ENCODE assay signal across 1 cellular context in the genomic region with DNA sequence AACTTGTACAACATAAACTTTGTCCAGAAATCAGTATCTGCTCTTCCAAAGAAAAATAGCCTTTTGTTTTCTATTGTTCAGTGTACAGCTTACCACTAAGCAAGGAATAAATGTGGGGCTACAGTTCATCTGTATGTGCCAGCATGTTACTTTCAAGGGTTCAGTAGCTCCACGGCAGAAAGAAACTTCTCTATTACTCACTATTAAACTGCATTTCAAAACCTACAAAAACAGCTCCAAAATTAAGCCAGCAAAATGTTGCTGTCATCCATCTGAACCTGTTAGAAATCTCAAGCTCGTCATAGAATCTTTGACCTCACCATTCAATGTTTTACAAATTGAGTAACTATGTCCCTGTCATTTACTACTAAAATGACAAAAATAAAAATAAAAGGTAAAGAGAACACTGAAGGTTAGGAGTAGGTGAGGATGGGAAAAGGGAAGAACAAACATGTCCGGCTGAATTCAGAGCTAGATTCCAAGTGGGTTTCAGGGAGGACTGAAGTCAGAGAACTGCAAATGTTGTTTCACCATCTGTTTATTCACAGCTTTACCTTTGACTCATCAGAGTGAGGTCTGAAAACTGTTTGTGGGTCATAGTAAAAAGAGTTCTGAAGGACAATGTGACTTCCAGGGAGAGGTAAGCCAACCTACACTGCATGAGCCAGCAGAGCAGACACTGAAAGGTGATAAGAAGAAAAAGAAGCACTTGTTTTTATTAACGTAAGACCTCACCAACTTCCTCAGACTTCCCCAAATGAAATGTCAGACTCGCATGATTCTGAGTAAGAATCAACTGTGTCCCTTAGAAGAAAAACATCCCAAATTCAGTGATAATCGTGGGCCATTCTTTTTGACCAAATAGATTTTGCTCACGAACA.
TF ChIP-seq lines count a peak whose summit lies in the region.

No MANE protein-coding gene starts in this region.

TF ChIP-seq in HepG2, 621 proteins besides CTCF, POLR2A, EP300 and RAD21 (continued from another document):
- TF ChIP-seq, protein P1, sequence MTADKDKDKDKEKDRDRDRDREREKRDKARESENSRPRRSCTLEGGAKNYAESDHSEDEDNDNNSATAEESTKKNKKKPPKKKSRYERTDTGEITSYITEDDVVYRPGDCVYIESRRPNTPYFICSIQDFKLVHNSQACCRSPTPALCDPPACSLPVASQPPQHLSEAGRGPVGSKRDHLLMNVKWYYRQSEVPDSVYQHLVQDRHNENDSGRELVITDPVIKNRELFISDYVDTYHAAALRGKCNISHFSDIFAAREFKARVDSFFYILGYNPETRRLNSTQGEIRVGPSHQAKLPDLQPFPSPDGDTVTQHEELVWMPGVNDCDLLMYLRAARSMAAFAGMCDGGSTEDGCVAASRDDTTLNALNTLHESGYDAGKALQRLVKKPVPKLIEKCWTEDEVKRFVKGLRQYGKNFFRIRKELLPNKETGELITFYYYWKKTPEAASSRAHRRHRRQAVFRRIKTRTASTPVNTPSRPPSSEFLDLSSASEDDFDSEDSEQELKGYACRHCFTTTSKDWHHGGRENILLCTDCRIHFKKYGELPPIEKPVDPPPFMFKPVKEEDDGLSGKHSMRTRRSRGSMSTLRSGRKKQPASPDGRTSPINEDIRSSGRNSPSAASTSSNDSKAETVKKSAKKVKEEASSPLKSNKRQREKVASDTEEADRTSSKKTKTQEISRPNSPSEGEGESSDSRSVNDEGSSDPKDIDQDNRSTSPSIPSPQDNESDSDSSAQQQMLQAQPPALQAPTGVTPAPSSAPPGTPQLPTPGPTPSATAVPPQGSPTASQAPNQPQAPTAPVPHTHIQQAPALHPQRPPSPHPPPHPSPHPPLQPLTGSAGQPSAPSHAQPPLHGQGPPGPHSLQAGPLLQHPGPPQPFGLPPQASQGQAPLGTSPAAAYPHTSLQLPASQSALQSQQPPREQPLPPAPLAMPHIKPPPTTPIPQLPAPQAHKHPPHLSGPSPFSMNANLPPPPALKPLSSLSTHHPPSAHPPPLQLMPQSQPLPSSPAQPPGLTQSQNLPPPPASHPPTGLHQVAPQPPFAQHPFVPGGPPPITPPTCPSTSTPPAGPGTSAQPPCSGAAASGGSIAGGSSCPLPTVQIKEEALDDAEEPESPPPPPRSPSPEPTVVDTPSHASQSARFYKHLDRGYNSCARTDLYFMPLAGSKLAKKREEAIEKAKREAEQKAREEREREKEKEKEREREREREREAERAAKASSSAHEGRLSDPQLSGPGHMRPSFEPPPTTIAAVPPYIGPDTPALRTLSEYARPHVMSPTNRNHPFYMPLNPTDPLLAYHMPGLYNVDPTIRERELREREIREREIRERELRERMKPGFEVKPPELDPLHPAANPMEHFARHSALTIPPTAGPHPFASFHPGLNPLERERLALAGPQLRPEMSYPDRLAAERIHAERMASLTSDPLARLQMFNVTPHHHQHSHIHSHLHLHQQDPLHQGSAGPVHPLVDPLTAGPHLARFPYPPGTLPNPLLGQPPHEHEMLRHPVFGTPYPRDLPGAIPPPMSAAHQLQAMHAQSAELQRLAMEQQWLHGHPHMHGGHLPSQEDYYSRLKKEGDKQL (CRISPR knock-in tag; IDR thresholded peaks at IDR 0.05; ENCODE audit: low read depth) = 0 out of 2 replicates have a peak, but pooled peaks have one; percentile 40
- TF ChIP-seq, protein P2, sequence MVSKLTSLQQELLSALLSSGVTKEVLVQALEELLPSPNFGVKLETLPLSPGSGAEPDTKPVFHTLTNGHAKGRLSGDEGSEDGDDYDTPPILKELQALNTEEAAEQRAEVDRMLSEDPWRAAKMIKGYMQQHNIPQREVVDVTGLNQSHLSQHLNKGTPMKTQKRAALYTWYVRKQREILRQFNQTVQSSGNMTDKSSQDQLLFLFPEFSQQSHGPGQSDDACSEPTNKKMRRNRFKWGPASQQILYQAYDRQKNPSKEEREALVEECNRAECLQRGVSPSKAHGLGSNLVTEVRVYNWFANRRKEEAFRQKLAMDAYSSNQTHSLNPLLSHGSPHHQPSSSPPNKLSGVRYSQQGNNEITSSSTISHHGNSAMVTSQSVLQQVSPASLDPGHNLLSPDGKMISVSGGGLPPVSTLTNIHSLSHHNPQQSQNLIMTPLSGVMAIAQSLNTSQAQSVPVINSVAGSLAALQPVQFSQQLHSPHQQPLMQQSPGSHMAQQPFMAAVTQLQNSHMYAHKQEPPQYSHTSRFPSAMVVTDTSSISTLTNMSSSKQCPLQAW (CRISPR knock-in tag; IDR thresholded peaks at IDR 0.05) = 0 out of 2 replicates have a peak, but pooled peaks have one; percentile 49
- TF ChIP-seq SALL2 (CRISPR knock-in tag; IDR thresholded peaks at IDR 0.05) (no peak), ZNF614 (CRISPR knock-in tag; IDR thresholded peaks at IDR 0.05; ENCODE audit: borderline replicate concordance) (peak; percentile 72; the same call in 1 of the 2 replicates), ZSCAN9 (CRISPR knock-in tag; IDR thresholded peaks at IDR 0.05; ENCODE audit: borderline replicate concordance) (peak; percentile 80; the same call in 1 of the 2 replicates), ZNF337 (CRISPR knock-in tag; IDR thresholded peaks at IDR 0.05; ENCODE audit: borderline replicate concordance, low read depth) (peak; percentile 81; the same call in 1 of the 2 replicates), SMAD3 (CRISPR knock-in tag; IDR thresholded peaks at IDR 0.05) (peak; percentile 78), CBFB (CRISPR knock-in tag; IDR thresholded peaks at IDR 0.05) (no peak), ELF1 (CRISPR knock-in tag; IDR thresholded peaks at IDR 0.05) (no peak), MTF2 (CRISPR knock-in tag; IDR thresholded peaks at IDR 0.05; ENCODE audit: borderline replicate concordance) (no peak), HHEX (CRISPR knock-in tag; IDR thresholded peaks at IDR 0.05) (no peak), MEF2D (CRISPR knock-in tag; IDR thresholded peaks at IDR 0.05) (0 out of 2 replicates have a peak, but pooled peaks have one; percentile 21), SIX4 (CRISPR knock-in tag; IDR thresholded peaks at IDR 0.05) (0 out of 2 replicates have a peak, but pooled peaks have one; percentile 37), SIN3B (IDR thresholded peaks at IDR 0.05; ENCODE audit: low read length) (no peak), ZNF205 (CRISPR knock-in tag; IDR thresholded peaks at IDR 0.05) (0 out of 2 replicates have a peak, but pooled peaks have one; percentile 47), ZNF782 (CRISPR knock-in tag; IDR thresholded peaks at IDR 0.05; ENCODE audit: borderline replicate concordance) (no peak), ZNF589 (CRISPR knock-in tag; conservative IDR thresholded peaks at IDR 0.05) (no peak), SRSF4 (IDR thresholded peaks at IDR 0.05; ENCODE audit: low read depth, low read length, poor library complexity, severe bottlenecking) (no peak), BCL6 (CRISPR knock-in tag; IDR thresholded peaks at IDR 0.05) (peak; percentile 84), SNAPC2 (CRISPR knock-in tag; IDR thresholded peaks at IDR 0.05) (peak; percentile 65; the same call in 1 of the 2 replicates), ARNTL (CRISPR knock-in tag; IDR thresholded peaks at IDR 0.05) (peak; percentile 33; the same call in 1 of the 2 replicates), SOX6 (IDR thresholded peaks at IDR 0.05) (no peak), SOX6 (CRISPR knock-in tag; IDR thresholded peaks at IDR 0.05) (peak; percentile 89), RARA (CRISPR knock-in tag; IDR thresholded peaks at IDR 0.05) (peak; percentile 82), ZNF616 (CRISPR knock-in tag; IDR thresholded peaks at IDR 0.05; ENCODE audit: low read depth) (no peak), RFXANK (CRISPR knock-in tag; IDR thresholded peaks at IDR 0.05) (no peak), FOSL1 (CRISPR knock-in tag; IDR thresholded peaks at IDR 0.05; ENCODE audit: borderline replicate concordance) (peak; percentile 64; the same call in 1 of the 2 replicates), ATF7-NPFF (CRISPR knock-in tag; IDR thresholded peaks at IDR 0.05; ENCODE audit: low read depth) (0 out of 2 replicates have a peak, but pooled peaks have one; percentile 40), ZNF264 (CRISPR knock-in tag; IDR thresholded peaks at IDR 0.05) (peak; percentile 18; the same call in 1 of the 2 replicates), RFX3 (CRISPR knock-in tag; IDR thresholded peaks at IDR 0.05) (no peak), MATR3 (CRISPR knock-in tag; IDR thresholded peaks at IDR 0.05) (no peak), RXRB (CRISPR knock-in tag; IDR thresholded peaks at IDR 0.05; ENCODE audit: borderline replicate concordance) (peak; percentile 85), SPEN (CRISPR knock-in tag; IDR thresholded peaks at IDR 0.05; ENCODE audit: low read depth) (0 out of 2 replicates have a peak, but pooled peaks have one; percentile 44)
- TF ChIP-seq, protein P3, sequence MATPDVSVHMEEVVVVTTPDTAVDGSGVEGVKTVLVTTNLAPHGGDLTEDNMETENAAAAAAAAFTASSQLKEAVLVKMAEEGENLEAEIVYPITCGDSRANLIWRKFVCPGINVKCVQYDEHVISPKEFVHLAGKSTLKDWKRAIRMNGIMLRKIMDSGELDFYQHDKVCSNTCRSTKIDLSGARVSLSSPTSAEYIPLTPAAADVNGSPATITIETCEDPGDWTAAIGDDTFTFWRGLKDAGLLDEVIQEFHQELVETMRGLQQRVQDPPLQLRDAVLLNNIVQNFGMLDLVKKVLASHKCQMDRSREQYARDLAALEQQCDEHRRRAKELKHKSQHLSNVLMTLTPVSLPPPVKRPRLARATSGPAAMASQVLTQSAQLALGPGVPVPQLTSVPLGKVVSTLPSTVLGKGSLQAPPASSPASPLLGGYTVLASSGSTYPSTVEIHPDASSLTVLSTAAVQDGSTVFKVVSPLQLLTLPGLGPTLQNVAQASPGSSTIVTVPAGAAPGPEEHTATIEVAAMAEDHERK (CRISPR knock-in tag; IDR thresholded peaks at IDR 0.05; ENCODE audit: low read depth) = no peak
- TF ChIP-seq, protein P4, sequence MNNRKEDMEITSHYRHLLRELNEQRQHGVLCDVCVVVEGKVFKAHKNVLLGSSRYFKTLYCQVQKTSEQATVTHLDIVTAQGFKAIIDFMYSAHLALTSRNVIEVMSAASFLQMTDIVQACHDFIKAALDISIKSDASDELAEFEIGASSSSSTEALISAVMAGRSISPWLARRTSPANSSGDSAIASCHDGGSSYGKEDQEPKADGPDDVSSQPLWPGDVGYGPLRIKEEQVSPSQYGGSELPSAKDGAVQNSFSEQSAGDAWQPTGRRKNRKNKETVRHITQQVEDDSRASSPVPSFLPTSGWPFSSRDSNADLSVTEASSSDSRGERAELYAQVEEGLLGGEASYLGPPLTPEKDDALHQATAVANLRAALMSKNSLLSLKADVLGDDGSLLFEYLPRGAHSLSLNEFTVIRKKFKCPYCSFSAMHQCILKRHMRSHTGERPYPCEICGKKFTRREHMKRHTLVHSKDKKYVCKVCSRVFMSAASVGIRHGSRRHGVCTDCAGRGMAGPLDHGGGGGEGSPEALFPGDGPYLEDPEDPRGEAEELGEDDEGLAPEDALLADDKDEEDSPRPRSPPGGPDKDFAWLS (CRISPR knock-in tag; IDR thresholded peaks at IDR 0.05; ENCODE audit: borderline replicate concordance) = no peak
- TF ChIP-seq, protein P5, sequence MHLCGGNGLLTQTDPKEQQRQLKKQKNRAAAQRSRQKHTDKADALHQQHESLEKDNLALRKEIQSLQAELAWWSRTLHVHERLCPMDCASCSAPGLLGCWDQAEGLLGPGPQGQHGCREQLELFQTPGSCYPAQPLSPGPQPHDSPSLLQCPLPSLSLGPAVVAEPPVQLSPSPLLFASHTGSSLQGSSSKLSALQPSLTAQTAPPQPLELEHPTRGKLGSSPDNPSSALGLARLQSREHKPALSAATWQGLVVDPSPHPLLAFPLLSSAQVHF (CRISPR knock-in tag; IDR thresholded peaks at IDR 0.05) = no peak
- TF ChIP-seq, protein P6, sequence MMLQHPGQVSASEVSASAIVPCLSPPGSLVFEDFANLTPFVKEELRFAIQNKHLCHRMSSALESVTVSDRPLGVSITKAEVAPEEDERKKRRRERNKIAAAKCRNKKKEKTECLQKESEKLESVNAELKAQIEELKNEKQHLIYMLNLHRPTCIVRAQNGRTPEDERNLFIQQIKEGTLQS (CRISPR knock-in tag; IDR thresholded peaks at IDR 0.05) = peak; percentile 72
- TF ChIP-seq, protein P7, sequence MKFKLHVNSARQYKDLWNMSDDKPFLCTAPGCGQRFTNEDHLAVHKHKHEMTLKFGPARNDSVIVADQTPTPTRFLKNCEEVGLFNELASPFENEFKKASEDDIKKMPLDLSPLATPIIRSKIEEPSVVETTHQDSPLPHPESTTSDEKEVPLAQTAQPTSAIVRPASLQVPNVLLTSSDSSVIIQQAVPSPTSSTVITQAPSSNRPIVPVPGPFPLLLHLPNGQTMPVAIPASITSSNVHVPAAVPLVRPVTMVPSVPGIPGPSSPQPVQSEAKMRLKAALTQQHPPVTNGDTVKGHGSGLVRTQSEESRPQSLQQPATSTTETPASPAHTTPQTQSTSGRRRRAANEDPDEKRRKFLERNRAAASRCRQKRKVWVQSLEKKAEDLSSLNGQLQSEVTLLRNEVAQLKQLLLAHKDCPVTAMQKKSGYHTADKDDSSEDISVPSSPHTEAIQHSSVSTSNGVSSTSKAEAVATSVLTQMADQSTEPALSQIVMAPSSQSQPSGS (CRISPR knock-in tag; IDR thresholded peaks at IDR 0.05) = peak; percentile 52; the same call in 1 of the 2 replicates
- TF ChIP-seq, protein P8, sequence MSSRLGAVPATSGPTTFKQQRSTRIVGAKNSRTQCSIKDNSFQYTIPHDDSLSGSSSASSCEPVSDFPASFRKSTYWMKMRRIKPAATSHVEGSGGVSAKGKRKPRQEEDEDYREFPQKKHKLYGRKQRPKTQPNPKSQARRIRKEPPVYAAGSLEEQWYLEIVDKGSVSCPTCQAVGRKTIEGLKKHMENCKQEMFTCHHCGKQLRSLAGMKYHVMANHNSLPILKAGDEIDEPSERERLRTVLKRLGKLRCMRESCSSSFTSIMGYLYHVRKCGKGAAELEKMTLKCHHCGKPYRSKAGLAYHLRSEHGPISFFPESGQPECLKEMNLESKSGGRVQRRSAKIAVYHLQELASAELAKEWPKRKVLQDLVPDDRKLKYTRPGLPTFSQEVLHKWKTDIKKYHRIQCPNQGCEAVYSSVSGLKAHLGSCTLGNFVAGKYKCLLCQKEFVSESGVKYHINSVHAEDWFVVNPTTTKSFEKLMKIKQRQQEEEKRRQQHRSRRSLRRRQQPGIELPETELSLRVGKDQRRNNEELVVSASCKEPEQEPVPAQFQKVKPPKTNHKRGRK (CRISPR knock-in tag; IDR thresholded peaks at IDR 0.05) = no peak
- TF ChIP-seq, protein P9, sequence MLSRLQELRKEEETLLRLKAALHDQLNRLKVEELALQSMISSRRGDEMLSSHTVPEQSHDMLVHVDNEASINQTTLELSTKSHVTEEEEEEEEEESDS (CRISPR knock-in tag; IDR thresholded peaks at IDR 0.05; ENCODE audit: borderline replicate concordance) = peak; percentile 53; the same call in 1 of the 2 replicates
- TF ChIP-seq, protein P10, sequence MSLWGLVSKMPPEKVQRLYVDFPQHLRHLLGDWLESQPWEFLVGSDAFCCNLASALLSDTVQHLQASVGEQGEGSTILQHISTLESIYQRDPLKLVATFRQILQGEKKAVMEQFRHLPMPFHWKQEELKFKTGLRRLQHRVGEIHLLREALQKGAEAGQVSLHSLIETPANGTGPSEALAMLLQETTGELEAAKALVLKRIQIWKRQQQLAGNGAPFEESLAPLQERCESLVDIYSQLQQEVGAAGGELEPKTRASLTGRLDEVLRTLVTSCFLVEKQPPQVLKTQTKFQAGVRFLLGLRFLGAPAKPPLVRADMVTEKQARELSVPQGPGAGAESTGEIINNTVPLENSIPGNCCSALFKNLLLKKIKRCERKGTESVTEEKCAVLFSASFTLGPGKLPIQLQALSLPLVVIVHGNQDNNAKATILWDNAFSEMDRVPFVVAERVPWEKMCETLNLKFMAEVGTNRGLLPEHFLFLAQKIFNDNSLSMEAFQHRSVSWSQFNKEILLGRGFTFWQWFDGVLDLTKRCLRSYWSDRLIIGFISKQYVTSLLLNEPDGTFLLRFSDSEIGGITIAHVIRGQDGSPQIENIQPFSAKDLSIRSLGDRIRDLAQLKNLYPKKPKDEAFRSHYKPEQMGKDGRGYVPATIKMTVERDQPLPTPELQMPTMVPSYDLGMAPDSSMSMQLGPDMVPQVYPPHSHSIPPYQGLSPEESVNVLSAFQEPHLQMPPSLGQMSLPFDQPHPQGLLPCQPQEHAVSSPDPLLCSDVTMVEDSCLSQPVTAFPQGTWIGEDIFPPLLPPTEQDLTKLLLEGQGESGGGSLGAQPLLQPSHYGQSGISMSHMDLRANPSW (CRISPR knock-in tag; IDR thresholded peaks at IDR 0.05; ENCODE audit: borderline replicate concordance) = peak; percentile 69; the same call in 1 of the 2 replicates
